ENCODE assay signal across 12 cellular contexts in the genomic region with DNA sequence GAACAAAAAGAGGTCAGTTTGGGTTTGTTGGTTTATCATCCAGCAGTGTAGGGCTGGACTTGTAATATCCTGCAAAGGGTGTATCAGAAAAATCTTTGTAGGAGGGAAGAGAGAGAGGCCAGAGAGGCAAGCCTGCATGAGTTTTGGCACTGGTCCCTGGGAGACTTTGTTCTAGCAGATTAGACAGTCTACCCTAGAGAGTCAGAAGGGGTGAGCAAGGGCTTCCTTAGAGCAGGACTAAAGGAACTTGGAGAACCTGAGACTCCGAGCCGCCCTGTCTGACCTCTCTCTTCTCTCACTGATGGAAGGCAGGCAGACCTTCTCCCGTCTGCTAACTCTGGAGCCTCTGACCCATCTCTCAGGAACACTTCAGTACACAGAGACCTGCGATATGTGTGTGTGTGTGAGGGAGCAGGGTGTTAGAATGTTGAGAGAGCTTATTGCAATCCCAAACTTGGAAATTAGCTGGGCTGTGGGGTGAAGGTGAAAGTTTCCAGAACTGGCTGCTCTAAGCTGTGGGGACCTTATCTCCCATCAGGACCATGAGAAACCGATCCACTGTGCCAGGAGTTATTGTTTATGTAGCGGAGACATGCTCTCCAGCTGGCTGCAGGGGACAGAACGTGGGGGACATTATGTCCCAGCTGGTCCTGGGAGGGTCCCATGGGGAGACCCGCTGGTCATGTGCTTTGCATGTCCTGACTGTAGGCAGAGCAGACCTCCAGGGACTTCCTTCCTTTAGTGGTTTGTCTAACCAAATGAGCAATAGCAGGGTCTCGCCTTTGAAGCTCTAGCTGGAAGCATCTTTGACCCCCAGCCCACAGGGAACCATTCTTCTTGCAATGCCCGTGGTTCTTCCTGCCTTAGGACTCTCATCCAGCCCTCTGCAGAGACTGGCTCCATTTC. TPM values are rescaled to one million over a fixed set of nuclear protein-coding genes. Genes with fewer than 3 reads are reported as not detected.
DNase-seq lines count a peak whose midpoint lies in the region; ATAC-seq and TF ChIP-seq lines count a peak whose summit lies in the region.
"Had no signal": no experiment of that assay in that cellular context is flagged by ENCODE, and none has a peak within 500 bp of the region (broad histone marks: within the 10 kb centered on the region; RNA-seq: fewer than 3 reads in every experiment).

No MANE protein-coding gene starts in this region.

- H3K27ac ChIP-seq in SK-N-SH (ENCODE audit: low read depth in 2 of 2, low read length in 1 of 2) (peak overlapping the region in 1 of 2 experiments; percentile 65; a peak in 2 of 4 replicates), left ventricle myocardium inferior (replicated peaks) (peak overlapping the region; percentile 86), ovary (peak overlapping the region; percentile 6 to 89), vagina (peak overlapping the region; percentile 94)
- H3K27ac ChIP-seq: 22Rv1, HL-60 had no signal

- no peak for TF ChIP-seq RAD21 in SK-N-SH (IDR thresholded peaks at IDR 0.05; ENCODE audit: low read length)

- POLR2A ChIA-PET in SK-N-SH (lab: Yijun Ruan, JAX): no interaction called here

- H3K9me3 ChIP-seq in SK-N-SH: no peaks in the 10 kb centered on the region
- H3K9me3 ChIP-seq in left ventricle myocardium inferior (replicated peaks): no peaks in the 10 kb centered on the region
- no peaks in the 10 kb centered on the region for H3K9me3 ChIP-seq in ovary
- H3K9me3 ChIP-seq in vagina: no peaks in the 10 kb centered on the region

- H3K36me3 ChIP-seq in SK-N-SH (replicated peaks in 1 of 2; ENCODE audit: control insufficient read depth in 1 of 2, insufficient read depth in 2 of 2, low read length in 1 of 2) (no peaks in the 10 kb centered on the region), left ventricle myocardium inferior (peaks cover 59% of the 10 kb centered on the region), ovary (no peaks in the 10 kb centered on the region), vagina (peaks cover 0 to 46% of the 10 kb centered on the region in 2 donors)

- no peak for ATAC-seq in SK-N-SH treated with all-trans-retinoic acid at 6 μM for 48 hours

- H3K27me3 ChIP-seq in SK-N-SH (ENCODE audit: insufficient read depth) (no peaks in the 10 kb centered on the region), left ventricle myocardium inferior (ENCODE audit: low read depth) (no peaks in the 10 kb centered on the region), ovary (no peaks in the 10 kb centered on the region), vagina (no peaks in the 10 kb centered on the region)

- no peak overlapping the region for H3K4me2 ChIP-seq in SK-N-SH

- H3K79me2 ChIP-seq in SK-N-SH (ENCODE audit: insufficient read depth): no peaks in the 10 kb centered on the region

- no peaks in the 10 kb centered on the region for H4K20me1 ChIP-seq in SK-N-SH (ENCODE audit: insufficient read depth)

- H3K4me3 ChIP-seq in SK-N-SH (ENCODE audit: low read depth in 2 of 2, low read length in 1 of 2) (no peak overlapping the region), left ventricle myocardium inferior (peak overlapping the region; percentile 20), ovary (no peak overlapping the region), vagina (no peak overlapping the region)

- H3K4me1 ChIP-seq in SK-N-SH (ENCODE audit: control insufficient read depth in 1 of 2, insufficient read depth in 2 of 2, low read depth in 1 of 2, low read length in 1 of 2): peaks cover 0 to 23% of the 10 kb centered on the region in 2 experiments; a peak in 2 of 4 replicates
- H3K4me1 ChIP-seq in left ventricle myocardium inferior: peaks cover 98% of the 10 kb centered on the region
- peaks cover 27% of the 10 kb centered on the region for H3K4me1 ChIP-seq in ovary (ENCODE audit: insufficient read depth)
- peaks cover 62% of the 10 kb centered on the region for H3K4me1 ChIP-seq in vagina

- no peak overlapping the region for H3K9ac ChIP-seq in SK-N-SH

- intact Hi-C loops in left ventricle myocardium inferior (cut with micrococcal nuclease) (no loop called here), ovary (cut with DNase I) (no loop called here), vagina (cut with DNase I) (loop anchor here (1.0 to 5.0 kb wide), 2 partner anchors 28 to 50 kb away; partner anchors contain the start of gene TIMP3)

- no peaks in the 10 kb centered on the region for H3K9me2 ChIP-seq in SK-N-SH

- H2AFZ ChIP-seq in SK-N-SH (ENCODE audit: low read depth): no peak overlapping the region

- WGBS in SK-N-SH (ENCODE audit: low lambda C conversion rate): 46% methylated on average over 9 of the region's 10 CpGs
- WGBS in ovary, 3 donors: 30 to 39% (median 34%) methylated on average over 10 of the region's 10 CpGs

- TF ChIP-seq POLR2A in ovary (IDR thresholded peaks at IDR 0.05): no peak
- no peak for TF ChIP-seq POLR2A in vagina (IDR thresholded peaks at IDR 0.05)

- CTCF ChIA-PET in SK-N-SH (lab: Yijun Ruan, JAX): interaction anchor here (1.2 to 1.7 kb wide), 3 partner anchors 16 to 49 kb away, joined by 3 to 4 read pairs (median 3); no protein-coding TSS in a partner anchor

- no peak for TF ChIP-seq EP300 in SK-N-SH (IDR thresholded peaks at IDR 0.05; ENCODE audit: borderline replicate concordance in 1 of 2, low read depth in 1 of 2, low read length in 1 of 2)
- peak; percentile 46 for TF ChIP-seq EP300 in ovary (IDR thresholded peaks at IDR 0.05)

- DNase-seq in SK-N-SH (peak; percentile 37), left ventricle myocardium inferior (peak; percentile 84), ovary (peak; percentile 41 to 82 (median 70)), vagina (ENCODE audit: extremely low spot score in 2 of 2) (no peak), NCI-H2196 (lab: John Stamatoyannopoulos, UW; ENCODE audit: unreplicated experiment) (no peak)
- no peak for DNase-seq in activated CD8-positive, alpha-beta memory T cell treated with anti-CD3 and anti-CD28 coated beads for 24 hours
- no peak for DNase-seq in activated CD4-positive, alpha-beta T cell treated with anti-CD3 and anti-CD28 coated beads for 48 hours
- DNase-seq: activated naive CD4-positive, alpha-beta T cell treated with Interleukin-2 at 50 U/mL for 16 hours; NCI-H1092 treated with DMSO at 0.1 percent for 48 hours had no signal

- TF ChIP-seq CTCF in SK-N-SH (IDR thresholded peaks at IDR 0.05) (no peak), left ventricle myocardium inferior (IDR thresholded peaks at IDR 0.05; ENCODE audit: borderline replicate concordance) (no peak), ovary (IDR thresholded peaks at IDR 0.05) (no peak), vagina (IDR thresholded peaks at IDR 0.05) (no peak)

- H3F3A ChIP-seq in SK-N-SH (replicated peaks; ENCODE audit: insufficient read depth): no peaks in the 10 kb centered on the region

TF ChIP-seq in SK-N-SH, 30 proteins besides CTCF, POLR2A, EP300 and RAD21:
- TF ChIP-seq YY1 (IDR thresholded peaks at IDR 0.05; ENCODE audit: low read depth) (no peak), GATA2 (CRISPR knock-in tag; IDR thresholded peaks at IDR 0.05) (peak; percentile 48)

TF ChIP-seq in SK-N-SH treated with all-trans-retinoic acid at 6 μM for 48 hours, 23 proteins besides CTCF, POLR2A, EP300 and RAD21:
- no peak for TF ChIP-seq SNAI2 (CRISPR knock-in tag; IDR thresholded peaks at IDR 0.05)
- no peak for TF ChIP-seq ZFP3 (CRISPR knock-in tag; IDR thresholded peaks at IDR 0.05)
- TF ChIP-seq OSR1 (CRISPR knock-in tag; IDR thresholded peaks at IDR 0.05): no peak
- no peak for TF ChIP-seq ARNTL (CRISPR knock-in tag; IDR thresholded peaks at IDR 0.05; ENCODE audit: borderline replicate concordance, low read depth)
- no peak for TF ChIP-seq ESRRG (CRISPR knock-in tag; IDR thresholded peaks at IDR 0.05)
- no peak for TF ChIP-seq ZFP30 (CRISPR knock-in tag; IDR thresholded peaks at IDR 0.05)
- no peak for TF ChIP-seq BACH2 (CRISPR knock-in tag; IDR thresholded peaks at IDR 0.05; ENCODE audit: borderline replicate concordance)
- TF ChIP-seq TCF4 (CRISPR knock-in tag; IDR thresholded peaks at IDR 0.05; ENCODE audit: borderline replicate concordance): no peak
- no peak for TF ChIP-seq RARB (CRISPR knock-in tag; IDR thresholded peaks at IDR 0.05)
- TF ChIP-seq CSDC2 (CRISPR knock-in tag; IDR thresholded peaks at IDR 0.05): no peak
- no peak for TF ChIP-seq GLIS3 (CRISPR knock-in tag; IDR thresholded peaks at IDR 0.05)
- TF ChIP-seq ZNF70 (CRISPR knock-in tag; IDR thresholded peaks at IDR 0.05): no peak
- no peak for TF ChIP-seq CSRNP3 (CRISPR knock-in tag; IDR thresholded peaks at IDR 0.05)
- TF ChIP-seq CREB5 (CRISPR knock-in tag; IDR thresholded peaks at IDR 0.05; ENCODE audit: low read depth): no peak

RNA-seq across cellular contexts. Expression of gene TIMP3, which starts 51.1 kb away (rescaled TPM):
- polyA plus RNA-seq in SK-N-SH (2012; rRNA removed) (23.1 and 26.1 TPM in 2 replicates), ovary (100 to 1,000 TPM; 119 to 565 TPM)
- 18.3 and 23.3 TPM in 2 replicates for polyA plus RNA-seq in SK-N-SH (2012; cell fraction: cytosol; rRNA removed)
- polyA plus RNA-seq in SK-N-SH (2012; cell fraction: nucleus; rRNA removed): 19.2 and 25.7 TPM in 2 replicates
- total RNA-seq in left ventricle myocardium inferior (250 TPM), ovary (100 to 1,000 TPM in 4 of 7 donors, 10 to 100 TPM in 3; 48.5 to 212 (median 121) TPM), vagina (262 TPM)

Comparison
In these comparisons a context has a peak if more than half of its experiments do, and no peak if none do; other contexts are left out.
1. DNase-seq: peak in SK-N-SH (single experiment), left ventricle myocardium inferior (single experiment) and ovary (5 of 5); none in vagina (0 of 2), NCI-H2196 (single experiment), activated CD8-positive, alpha-beta memory T cell treated with anti-CD3 and anti-CD28 coated beads for 24 hours (single experiment) and activated CD4-positive, alpha-beta T cell treated with anti-CD3 and anti-CD28 coated beads for 48 hours (single experiment).